ENCODE assay signal across 21 cellular contexts in genomic region chr2:109418716-109419115, GRCh38.
A peak's percentile ranks its signal among the peaks of the same experiment; 100 is the strongest.
DNase-seq lines count a peak whose midpoint lies in the region; ATAC-seq and TF ChIP-seq lines count a peak whose summit lies in the region.
"Had no signal": no experiment of that assay in that cellular context is flagged by ENCODE, and none has a peak within 500 bp of the region (broad histone marks: within the 10 kb centered on the region; RNA-seq: fewer than 3 reads in every experiment).

No MANE protein-coding gene starts in this region.

- DNase-seq in MCF 10A (ENCODE audit: unreplicated experiment) (no peak), mammary epithelial cell (no peak), chondrocyte (ENCODE audit: low spot score) (peak; percentile 58), neural crest cell (ENCODE audit: low read depth, low spot score) (no peak), spleen (peak; percentile 51), glutamatergic neuron (no peak)
- DNase-seq: 8988T; ACHN; AML-193; BE2C; CD4-positive, alpha-beta T cell; DMS 273 treated with DMSO at 0.1 percent for 48 hours; DMS79 treated with DMSO at 0.1 percent for 48 hours; GM23248; H7; HCEC 1CT had no signal

- in situ Hi-C loops in mammary epithelial cell (cut with MboI; ENCODE audit: low sequenced_read_pairs in 2 of 2), result no loop called here

- no peak overlapping the region for H3K4me2 ChIP-seq in mammary epithelial cell (ENCODE audit: insufficient read depth, low read depth, low read length)
- H3K4me2 ChIP-seq: A549 had no signal

- H3K79me2 ChIP-seq in mammary epithelial cell (ENCODE audit: insufficient read depth, low read length), result no peaks in the 10 kb centered on the region

- H2AFZ ChIP-seq in mammary epithelial cell (ENCODE audit: low read depth, low read length), result no peak overlapping the region
- H2AFZ ChIP-seq: GM23248 had no signal

- H3K36me3 Mint-ChIP-seq in MCF 10A (ENCODE audit: insufficient read depth, unreplicated experiment) (peaks cover 22% of the 10 kb centered on the region), chondrocyte (ENCODE audit: low read depth) (peaks cover 39% of the 10 kb centered on the region), neural crest cell (ENCODE audit: low read depth) (no peaks in the 10 kb centered on the region), glutamatergic neuron (ENCODE audit: unreplicated experiment) (no peaks in the 10 kb centered on the region)
- H3K36me3 Mint-ChIP-seq: CD14-positive monocyte; CD8-positive, alpha-beta memory T cell had no signal

- no peak for ATAC-seq in HG02884 (IDR thresholded peaks at IDR 0.05; ENCODE audit: unreplicated experiment)
- ATAC-seq: A549 had no signal

- H3K9ac ChIP-seq in mammary epithelial cell (ENCODE audit: insufficient read depth, low read length), result no peak overlapping the region
- H3K9ac ChIP-seq: BLaER1 treated with 17β-estradiol and CSF1 and Interleukin-3, amounts not matched to agents 10 nM and 100 nM; GM23248 had no signal

- TF ChIP-seq POLR2A in spleen (IDR thresholded peaks at IDR 0.05), result no peak

- H3K9me3 ChIP-seq in mammary epithelial cell (replicated peaks; ENCODE audit: insufficient read depth, low read length) (no peaks in the 10 kb centered on the region), spleen (no peaks in the 10 kb centered on the region)
- H3K9me3 ChIP-seq: A549, BE2C had no signal

- H3K27me3 ChIP-seq in mammary epithelial cell (ENCODE audit: insufficient read depth, low read length) (peaks cover 5% of the 10 kb centered on the region), spleen (replicated peaks in 1 of 7) (no peaks in the 10 kb centered on the region)
- H3K27me3 ChIP-seq: BE2C; BLaER1 treated with 17β-estradiol and CSF1 and Interleukin-3, amounts not matched to agents 10 nM and 100 nM had no signal

- POLR2A ChIA-PET in MCF 10A (lab: Yijun Ruan, JAX), result interaction anchor here (0.6 kb wide), 1 partner anchor 61 kb away, joined by 3 read pairs; no protein-coding TSS in a partner anchor

- H3K4me1 ChIP-seq in mammary epithelial cell (ENCODE audit: insufficient read depth, low read length), result no peaks in the 10 kb centered on the region
- peaks cover 0 to 5% (median 0%) of the 10 kb centered on the region in 6 donors for H3K4me1 ChIP-seq in spleen
- H3K4me1 ChIP-seq: A549, BE2C had no signal

- no TSS peak for BruUV-seq in MCF 10A (replicated peaks; lab: Mats Ljungman, UMichigan)
- no TSS peak for BruUV-seq in mammary epithelial cell (replicated peaks; lab: Mats Ljungman, UMichigan)

- H3K36me3 ChIP-seq in mammary epithelial cell (ENCODE audit: insufficient read depth, low read length), result no peaks in the 10 kb centered on the region
- no peaks in the 10 kb centered on the region for H3K36me3 ChIP-seq in spleen
- H3K36me3 ChIP-seq: BE2C had no signal

- no peaks in the 10 kb centered on the region for H3K9me3 Mint-ChIP-seq in MCF 10A (ENCODE audit: unreplicated experiment)
- no peaks in the 10 kb centered on the region for H3K9me3 Mint-ChIP-seq in chondrocyte (ENCODE audit: low read depth)
- no peaks in the 10 kb centered on the region for H3K9me3 Mint-ChIP-seq in neural crest cell
- peaks cover 2% of the 10 kb centered on the region for H3K9me3 Mint-ChIP-seq in glutamatergic neuron (ENCODE audit: unreplicated experiment)
- H3K9me3 Mint-ChIP-seq: CD4-positive, alpha-beta T cell; CD8-positive, alpha-beta memory T cell had no signal

- H3K27ac ChIP-seq in mammary epithelial cell (ENCODE audit: insufficient read depth, low read depth, low read length) (no peak overlapping the region), spleen (no peak overlapping the region)
- H3K27ac ChIP-seq: A549; BLaER1 treated with 17β-estradiol and CSF1 and Interleukin-3, amounts not matched to agents 10 nM and 100 nM; GM23248 had no signal

- H3K4me3 Mint-ChIP-seq in MCF 10A (ENCODE audit: unreplicated experiment) (no peak overlapping the region), chondrocyte (ENCODE audit: unreplicated experiment) (no peak overlapping the region), neural crest cell (no peak overlapping the region), glutamatergic neuron (ENCODE audit: unreplicated experiment) (no peak overlapping the region)
- H3K4me3 Mint-ChIP-seq: CD14-positive monocyte; CD4-positive, alpha-beta T cell; CD8-positive, alpha-beta memory T cell had no signal

- H4K20me1 ChIP-seq in mammary epithelial cell (ENCODE audit: insufficient read depth, low read length), result no peaks in the 10 kb centered on the region

- dilution Hi-C loops in mammary epithelial cell (cut with HindIII; ENCODE audit: low sequenced_read_pairs), result no loop called here

- CTCF ChIA-PET in MCF 10A (lab: Yijun Ruan, JAX), result no interaction called here
- CTCF ChIA-PET in mammary epithelial cell (lab: Charles Lee; ENCODE audit: low non-redundant PET), result no interaction called here

- H3K27ac Mint-ChIP-seq in MCF 10A (ENCODE audit: low read depth, unreplicated experiment), result peak overlapping the region; percentile 42
- no peak overlapping the region for H3K27ac Mint-ChIP-seq in chondrocyte (ENCODE audit: unreplicated experiment)
- H3K27ac Mint-ChIP-seq in neural crest cell (ENCODE audit: unreplicated experiment), result peak overlapping the region; percentile 88
- no peak overlapping the region for H3K27ac Mint-ChIP-seq in glutamatergic neuron (ENCODE audit: unreplicated experiment)
- H3K27ac Mint-ChIP-seq: CD14-positive monocyte; CD4-positive, alpha-beta T cell had no signal

- H3K4me1 Mint-ChIP-seq in MCF 10A (ENCODE audit: insufficient read depth, unreplicated experiment) (peaks cover 3% of the 10 kb centered on the region), chondrocyte (ENCODE audit: low read depth) (peaks cover 35% of the 10 kb centered on the region), neural crest cell (peaks cover 6% of the 10 kb centered on the region), glutamatergic neuron (ENCODE audit: low read depth, unreplicated experiment) (no peaks in the 10 kb centered on the region)
- H3K4me1 Mint-ChIP-seq: CD14-positive monocyte; CD8-positive, alpha-beta memory T cell had no signal

- WGBS in mammary epithelial cell (ENCODE audit: low coverage, missing lambda C conversion rate), result 65% methylated on average over 7 of the region's 7 CpGs
- 85 to 96% (median 91%) methylated on average over 5 to 7 of the region's 7 CpGs for WGBS in spleen, 5 donors

- H3K4me3 ChIP-seq in mammary epithelial cell (replicated peaks in 1 of 3; ENCODE audit: insufficient read depth in 1 of 3, low read depth in 2 of 3, low read length in 3 of 3), result no peak overlapping the region
- H3K4me3 ChIP-seq in spleen, result no peak overlapping the region
- H3K4me3 ChIP-seq: A549; BLaER1 treated with 17β-estradiol and CSF1 and Interleukin-3, amounts not matched to agents 10 nM and 100 nM; GM23248 had no signal

- H3K27me3 Mint-ChIP-seq in MCF 10A (ENCODE audit: insufficient read depth, unreplicated experiment) (no peaks in the 10 kb centered on the region), chondrocyte (ENCODE audit: low read depth) (no peaks in the 10 kb centered on the region), neural crest cell (ENCODE audit: low read depth) (no peaks in the 10 kb centered on the region), glutamatergic neuron (ENCODE audit: unreplicated experiment) (no peaks in the 10 kb centered on the region)
- H3K27me3 Mint-ChIP-seq: CD4-positive, alpha-beta T cell had no signal

- intact Hi-C loops in MCF 10A (cut with micrococcal nuclease) (no loop called here), mammary epithelial cell (cut with micrococcal nuclease) (no loop called here), spleen (cut with DNase I; ENCODE audit: low total_unique reads) (no loop called here)

- TF ChIP-seq CTCF in MCF 10A (IDR thresholded peaks at IDR 0.05; ENCODE audit: unreplicated experiment), result no peak
- TF ChIP-seq CTCF in mammary epithelial cell (conservative IDR thresholded peaks at IDR 0.05 in 1 of 2, IDR thresholded peaks at IDR 0.05 in 1 of 2; ENCODE audit: extremely low read depth in 1 of 2, insufficient read depth in 1 of 2, low read depth in 1 of 2, low read length in 2 of 2), result no peak
- TF ChIP-seq CTCF in chondrocyte (IDR thresholded peaks at IDR 0.05), result no peak
- TF ChIP-seq CTCF in neural crest cell (conservative IDR thresholded peaks at IDR 0.05), result no peak
- no peak for TF ChIP-seq CTCF in spleen (IDR thresholded peaks at IDR 0.05 in 8 of 11, conservative IDR thresholded peaks at IDR 0.05 in 3 of 11)
- TF ChIP-seq CTCF in glutamatergic neuron (IDR thresholded peaks at IDR 0.05; ENCODE audit: partially characterized antibody, unreplicated experiment), result no peak

Comparison
In these comparisons a context has a peak if more than half of its experiments do, and no peak if none do; other contexts are left out.
1. DNase-seq: peak in chondrocyte (single experiment) and spleen (single experiment); none in MCF 10A (single experiment), mammary epithelial cell (single experiment), neural crest cell (single experiment) and glutamatergic neuron (single experiment).
2. H3K27ac Mint-ChIP-seq: peak in MCF 10A (single experiment) and neural crest cell (single experiment); none in chondrocyte (single experiment) and glutamatergic neuron (single experiment).